In the genomic region with DNA sequence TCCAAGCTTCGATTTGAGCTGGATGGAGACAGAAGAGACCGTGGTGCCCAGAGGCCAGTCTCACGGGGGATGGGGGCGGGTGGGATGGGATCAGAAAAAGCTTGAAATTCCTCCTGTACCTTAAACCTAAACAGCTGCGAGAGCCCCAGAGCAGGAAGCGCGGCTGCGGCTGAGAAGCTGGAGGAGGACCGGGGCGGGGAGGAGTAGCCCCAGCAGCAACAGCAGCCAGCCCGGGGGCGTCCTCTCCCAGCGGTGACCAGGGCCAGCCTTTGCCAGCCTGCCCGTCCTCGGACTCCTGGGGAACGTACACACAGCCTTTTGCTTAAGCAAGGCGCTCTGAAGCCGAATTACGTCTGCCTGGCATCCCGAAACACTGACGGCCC, we compare ENCODE assay signal across 8 cellular contexts. TPM values are rescaled to one million over a fixed set of nuclear protein-coding genes. Genes with fewer than 3 reads are reported as not detected.
DNase-seq lines count a peak whose midpoint lies in the region; ATAC-seq, FAIRE-seq and TF ChIP-seq lines count a peak whose summit lies in the region.

No MANE protein-coding gene starts in this region.

- H3K36me3 Mint-ChIP-seq in dendritic cell treated with granulocyte-macrophage colony-stimulating factor and Interleukin-4, amounts not matched to agents 40 ng/mL and 50 ng/mL, for 4 days (ENCODE audit: low read depth): no peaks in the 10 kb centered on the region

- H3K27ac Mint-ChIP-seq in dendritic cell treated with granulocyte-macrophage colony-stimulating factor and Interleukin-4, amounts not matched to agents 40 ng/mL and 50 ng/mL, for 4 days: no peak overlapping the region

- H3K9me3 ChIP-seq in muscle layer of colon (ENCODE audit: low read length) (no peaks in the 10 kb centered on the region), small intestine (ENCODE audit: control insufficient read depth, low read depth) (no peaks in the 10 kb centered on the region)

- H3K36me3 ChIP-seq in muscle layer of colon (ENCODE audit: insufficient read depth, low read length) (no peaks in the 10 kb centered on the region), small intestine (ENCODE audit: control insufficient read depth in 2 of 2, insufficient read depth in 2 of 2, low read length in 2 of 2) (no peaks in the 10 kb centered on the region)

- peak; percentile 28 for ATAC-seq in GM21786 (IDR thresholded peaks at IDR 0.05; ENCODE audit: unreplicated experiment)

- H3K27me3 ChIP-seq in muscle layer of colon (ENCODE audit: control insufficient read depth in 1 of 2, insufficient read depth in 2 of 2, low read length in 2 of 2) (peaks cover 54 to 56% of the 10 kb centered on the region in 2 donors), small intestine (ENCODE audit: control insufficient read depth in 2 of 2, insufficient read depth in 2 of 2, low read length in 2 of 2) (peaks cover 2 to 32% of the 10 kb centered on the region in 2 donors)

- FAIRE-seq in small intestine (lab: Jason Lieb, UNC): no peak

- no peak for TF ChIP-seq CTCF in GM12875 (IDR thresholded peaks at IDR 0.05; ENCODE audit: borderline replicate concordance, insufficient read depth, low read depth, low read length)

- H3K4me3 Mint-ChIP-seq in dendritic cell treated with granulocyte-macrophage colony-stimulating factor and Interleukin-4, amounts not matched to agents 40 ng/mL and 50 ng/mL, for 4 days: peak overlapping the region; percentile 82

- H3K4me1 ChIP-seq in muscle layer of colon (ENCODE audit: insufficient read depth, low read length) (peaks cover 23% of the 10 kb centered on the region), small intestine (ENCODE audit: control insufficient read depth in 2 of 2, insufficient read depth in 1 of 2, low read depth in 1 of 2, low read length in 1 of 2) (peaks cover 0 to 5% of the 10 kb centered on the region in 2 donors)

- intact Hi-C loops in dendritic cell treated with granulocyte-macrophage colony-stimulating factor and Interleukin-4, amounts not matched to agents 40 ng/mL and 50 ng/mL, for 4 days (cut with micrococcal nuclease): no loop called here

- H3K27me3 Mint-ChIP-seq in dendritic cell treated with granulocyte-macrophage colony-stimulating factor and Interleukin-4, amounts not matched to agents 40 ng/mL and 50 ng/mL, for 4 days: peaks cover 67% of the 10 kb centered on the region

- H3K9me3 Mint-ChIP-seq in dendritic cell treated with granulocyte-macrophage colony-stimulating factor and Interleukin-4, amounts not matched to agents 40 ng/mL and 50 ng/mL, for 4 days: no peaks in the 10 kb centered on the region

- DNase-seq in NCI-H1092 treated with DMSO at 0.1 percent for 48 hours (lab: John Stamatoyannopoulos, UW) (peak; percentile 47), KG1 (lab: John Stamatoyannopoulos, UW) (no peak), small intestine (no peak), NCI-H510A treated with DMSO at 0.1 percent for 48 hours (lab: John Stamatoyannopoulos, UW) (no peak)

- H3K4me3 ChIP-seq in GM12875 (ENCODE audit: low read depth, low read length) (peak overlapping the region; percentile 48), muscle layer of colon (ENCODE audit: low read depth in 1 of 2, low read length in 2 of 2) (peak overlapping the region; percentile 50 to 58), small intestine (ENCODE audit: low read depth in 1 of 2, low read length in 2 of 2) (peak overlapping the region in 1 of 2 donors; percentile 23)

- 3 to 6% (median 5%) methylated on average over 21 of the region's 21 CpGs for WGBS in small intestine, 3 donors

- H3K9ac ChIP-seq in muscle layer of colon (ENCODE audit: low read length): no peak overlapping the region

- peaks cover 46% of the 10 kb centered on the region for H3K4me1 Mint-ChIP-seq in dendritic cell treated with granulocyte-macrophage colony-stimulating factor and Interleukin-4, amounts not matched to agents 40 ng/mL and 50 ng/mL, for 4 days (ENCODE audit: low read depth)

- H3K27ac ChIP-seq in muscle layer of colon (ENCODE audit: low read depth, low read length) (no peak overlapping the region), small intestine (ENCODE audit: low read depth in 1 of 2, low read length in 1 of 2) (no peak overlapping the region)

RNA-seq across cellular contexts. Expression of a gene that starts 17.4 kb away (rescaled TPM):
- not detected for polyA plus RNA-seq in small intestine

RNA-seq across cellular contexts. Expression of a gene that starts 20.8 kb away (rescaled TPM):
- polyA plus RNA-seq in small intestine: 10 to 100 TPM; 40.4 to 55.0 (median 45.1) TPM
